Comparison of ENCODE assay signal across 9 cellular contexts in the genomic region with DNA sequence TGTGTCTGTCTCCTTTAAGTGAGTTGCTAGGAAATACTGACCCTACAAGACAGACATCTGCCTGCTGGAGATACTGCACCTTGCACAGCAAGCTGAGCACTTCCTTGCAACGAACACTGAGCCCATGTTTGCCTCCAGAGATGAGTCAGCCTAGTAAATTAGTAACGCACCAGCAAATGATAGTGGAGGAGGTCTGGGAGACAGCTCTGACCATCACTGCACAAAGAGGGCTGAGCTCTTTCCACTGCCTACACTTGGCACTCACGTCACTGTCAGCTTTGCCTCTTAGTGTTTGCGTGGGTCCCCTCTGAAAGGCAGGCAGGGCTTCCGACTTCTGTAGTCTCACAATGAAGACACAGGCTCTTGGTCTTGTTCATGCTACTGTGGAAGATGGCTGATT.
DNase-seq lines count a peak whose midpoint lies in the region; ATAC-seq and TF ChIP-seq lines count a peak whose summit lies in the region.
"Had no signal": no experiment of that assay in that cellular context is flagged by ENCODE, and none has a peak within 500 bp of the region (broad histone marks: within the 10 kb centered on the region; RNA-seq: fewer than 3 reads in every experiment).

No MANE protein-coding gene starts in this region.

- no peak overlapping the region for H3K27ac ChIP-seq in aorta (ENCODE audit: low read depth in 1 of 2, low read length in 2 of 2)
- H3K27ac ChIP-seq: cardiac muscle cell had no signal

- intact Hi-C loops in Right ventricle myocardium inferior (cut with DNase I) = no loop called here
- intact Hi-C loops in aorta (cut with DNase I) = no loop called here

- H3K4me3 ChIP-seq in fibroblast of the aortic adventitia (ENCODE audit: low read depth, low read length) = no peak overlapping the region
- no peak overlapping the region for H3K4me3 ChIP-seq in aorta (ENCODE audit: low read length in 2 of 2)
- H3K4me3 ChIP-seq: cardiac muscle cell had no signal

- ATAC-seq in HG02642 (IDR thresholded peaks at IDR 0.05; ENCODE audit: poor library complexity, unreplicated experiment) (peak; percentile 99), Right ventricle myocardium inferior (no peak), aorta (ENCODE audit: low FRiP score) (no peak)

- H3K4me1 ChIP-seq in aorta (ENCODE audit: control insufficient read depth in 1 of 2, insufficient read depth in 2 of 2, low read length in 2 of 2) = no peaks in the 10 kb centered on the region

- H3K27me3 ChIP-seq in aorta (ENCODE audit: control insufficient read depth in 1 of 2, insufficient read depth in 2 of 2, low read length in 1 of 2) = no peaks in the 10 kb centered on the region
- H3K27me3 ChIP-seq: cardiac muscle cell had no signal

- DNase-seq in stimulated activated CD4-positive, alpha-beta T cell treated with anti-CD3 and anti-CD28 coated beads, Interleukin-15, amount 100 ng/mL, for 24 hours = peak; percentile 30
- DNase-seq in stimulated activated CD4-positive, alpha-beta T cell treated with anti-CD3 and anti-CD28 coated beads, Interleukin-4, amount 100 ng/mL, for 1 hour = no peak
- DNase-seq in NCI-H69 (lab: John Stamatoyannopoulos, UW) = peak; percentile 62
- peak; percentile 24 for DNase-seq in fibroblast of the aortic adventitia (ENCODE audit: low read depth)
- no peak for DNase-seq in activated gamma-delta T cell (lab: John Stamatoyannopoulos, UW)
- no peak for DNase-seq in Right ventricle myocardium inferior (ENCODE audit: missing footprints)
- no peak for DNase-seq in aorta

- TF ChIP-seq CTCF in fibroblast of the aortic adventitia (IDR thresholded peaks at IDR 0.05; ENCODE audit: insufficient read depth, low read length) = no peak

- 90 to 91% methylated on average over 5 of the region's 5 CpGs for WGBS in aorta, 2 donors

- no peaks in the 10 kb centered on the region for H3K9me3 ChIP-seq in aorta (ENCODE audit: control insufficient read depth, low read length)

- H3K36me3 ChIP-seq in aorta (ENCODE audit: control insufficient read depth in 1 of 2, insufficient read depth in 2 of 2, low read length in 1 of 2) = peaks cover 0 to 2% of the 10 kb centered on the region in 2 donors
- H3K36me3 ChIP-seq: cardiac muscle cell had no signal

Comparison
In these comparisons a context has a peak if more than half of its experiments do, and no peak if none do; other contexts are left out.
1. DNase-seq: peak in stimulated activated CD4-positive, alpha-beta T cell treated with anti-CD3 and anti-CD28 coated beads, Interleukin-15, amount 100 ng/mL, for 24 hours (single experiment), NCI-H69 (single experiment) and fibroblast of the aortic adventitia (single experiment); none in stimulated activated CD4-positive, alpha-beta T cell treated with anti-CD3 and anti-CD28 coated beads, Interleukin-4, amount 100 ng/mL, for 1 hour (single experiment), activated gamma-delta T cell (single experiment), Right ventricle myocardium inferior (single experiment) and aorta (0 of 2).